35 cellular contexts compared by ENCODE assay signal in genomic region chr18:45496746-45497145, GRCh38.
"Had no signal": no experiment of that assay in that cellular context is flagged by ENCODE, and none has a peak within 500 bp of the region (broad histone marks: within the 10 kb centered on the region; RNA-seq: fewer than 3 reads in every experiment).

No MANE protein-coding gene starts in this region.

- H3K27ac ChIP-seq: KMS-11 had no signal

- H3K27me3 ChIP-seq: MG63 had no signal

- DNase-seq: Karpas-422, Kasumi-1, MG63, MM.1S, MV-4-11, NCI-H1048, NCI-H1092, NCI-H1092 treated with DMSO at 0.1 percent for 48 hours, NCI-H1105, NCI-H1105 treated with DMSO at 0.1 percent for 48 hours, NCI-H1417, NCI-H1417 treated with DMSO at 0.1 percent for 48 hours, NCI-H1436, NCI-H1436 treated with DMSO at 0.1 percent for 48 hours, NCI-H146, NCI-H1694, NCI-H1694 treated with DMSO at 0.1 percent for 48 hours, NCI-H187, NCI-H187 treated with DMSO at 0.1 percent for 48 hours, NCI-H1930, NCI-H2029, NCI-H2029 treated with DMSO at 0.1 percent for 48 hours, NCI-H2081, NCI-H2081 treated with DMSO at 0.1 percent for 48 hours, NCI-H2107, NCI-H2171, NCI-H2171 treated with DMSO at 0.1 percent for 48 hours, NCI-H2227 treated with DMSO at 0.1 percent for 48 hours, NCI-H226, NCI-H345, NCI-H446, NCI-H446 treated with DMSO at 0.1 percent for 48 hours, NCI-H510A, NCI-H510A treated with DMSO at 0.1 percent for 48 hours had no signal

- H3K4me3 ChIP-seq: MG63 had no signal

- H3K36me3 ChIP-seq: MG63 had no signal

- H3K9me3 ChIP-seq: MG63 had no signal
